In genomic region chr4:121788896-121789295, GRCh38 we compare ENCODE assay signal across 15 cellular contexts. TPM values are rescaled to one million over a fixed set of nuclear protein-coding genes. Genes with fewer than 3 reads are reported as not detected.
DNase-seq lines count a peak whose midpoint lies in the region; ATAC-seq, FAIRE-seq and TF ChIP-seq lines count a peak whose summit lies in the region.
"Had no signal": no experiment of that assay in that cellular context is flagged by ENCODE, and none has a peak within 500 bp of the region (broad histone marks: within the 10 kb centered on the region; RNA-seq: fewer than 3 reads in every experiment).

No MANE protein-coding gene starts in this region.

- no peak for FAIRE-seq in frontal cortex (lab: Jason Lieb, UNC)

- H3K27ac ChIP-seq in RWPE1 = peak overlapping the region; percentile 48; the same call in 1 of the 2 replicates
- H3K27ac ChIP-seq: thyroid gland had no signal

- POLR2A ChIA-PET in RWPE1 (lab: Yijun Ruan, JAX; ENCODE audit: low non-redundant PET) = no interaction called here

- ATAC-seq in GM18519 (IDR thresholded peaks at IDR 0.05; ENCODE audit: low FRiP score, unreplicated experiment) = peak; percentile 86
- ATAC-seq in GM21390 (IDR thresholded peaks at IDR 0.05; ENCODE audit: unreplicated experiment) = peak; percentile 94
- ATAC-seq in HG03039 (IDR thresholded peaks at IDR 0.05; ENCODE audit: unreplicated experiment) = peak; percentile 92
- ATAC-seq: Panc1 had no signal

- CTCF ChIA-PET in RWPE1 (lab: Yijun Ruan, JAX) = interaction anchor here (0.6 kb wide), 1 partner anchor 39 kb away, joined by 5 read pairs; no protein-coding TSS in a partner anchor

- DNase-seq in RWPE1 (ENCODE audit: low spot score) (no peak), SIG-M5 (lab: John Stamatoyannopoulos, UW) (no peak), KG1 (lab: John Stamatoyannopoulos, UW) (no peak), frontal cortex (ENCODE audit: low spot score in 2 of 2) (no peak)
- no peak for DNase-seq in stimulated activated CD4-positive, alpha-beta T cell treated with anti-CD3 and anti-CD28 coated beads, Interleukin-4, amount 100 ng/mL, for 24 hours
- DNase-seq: activated B cell treated with CpG ODN at 0.5 μM for 24 hours; activated effector memory CD4-positive, alpha-beta T cell treated with Interleukin-2 at 50 U/mL for 16 hours; central memory CD4-positive, alpha-beta T cell; NCI-H1930; thyroid gland had no signal

- no peak for TF ChIP-seq CTCF in RWPE1 (conservative IDR thresholded peaks at IDR 0.05; ENCODE audit: low read depth)

RNA-seq across cellular contexts. Expression of gene EXOSC9, which starts 12.2 kb away (rescaled TPM):
- total RNA-seq in frontal cortex = 27.3 TPM

RNA-seq across cellular contexts. Expression of gene SMIM43, which starts 23.9 kb away (rescaled TPM):
- total RNA-seq in frontal cortex = 4.5 TPM
- total RNA-seq: activated B cell treated with CpG ODN at 0.5 μM for 24 hours, kidney epithelial cell, thyroid gland had no signal

RNA-seq across cellular contexts. Expression of gene CCNA2, which starts 34.8 kb away (rescaled TPM):
- 6.9 TPM for total RNA-seq in frontal cortex
